ENCODE assay signal across 22 cellular contexts in the genomic region with DNA sequence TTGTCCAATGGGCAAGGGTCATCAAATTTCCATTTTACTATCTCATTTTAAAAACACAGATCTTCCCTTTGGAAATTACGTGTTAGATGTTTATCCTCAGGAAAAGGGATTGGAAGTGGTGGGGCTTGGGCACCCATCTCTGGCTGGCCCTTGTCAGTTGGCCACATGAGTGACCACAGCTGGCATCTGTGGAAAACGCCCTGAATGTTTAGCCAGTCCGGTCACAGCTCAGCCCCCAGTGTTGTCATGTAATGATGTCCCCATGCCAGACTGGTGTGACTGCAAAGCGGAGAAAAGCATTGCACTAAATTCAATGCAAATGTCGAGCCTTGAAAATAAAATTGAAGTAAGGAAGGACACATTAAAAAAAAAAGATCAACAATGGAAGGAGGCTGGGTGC. TPM values are rescaled to one million over a fixed set of nuclear protein-coding genes. Genes with fewer than 3 reads are reported as not detected.
DNase-seq lines count a peak whose midpoint lies in the region; ATAC-seq and TF ChIP-seq lines count a peak whose summit lies in the region.
"Had no signal": no experiment of that assay in that cellular context is flagged by ENCODE, and none has a peak within 500 bp of the region (broad histone marks: within the 10 kb centered on the region; RNA-seq: fewer than 3 reads in every experiment).

No MANE protein-coding gene starts in this region.

- H3K9ac ChIP-seq in endodermal cell (ENCODE audit: extremely low read depth, low read length, poor library complexity, severe bottlenecking) = no peak overlapping the region
- H3K9ac ChIP-seq: GM23248, KMS-11 had no signal

- H3K36me3 ChIP-seq in endodermal cell (ENCODE audit: control insufficient read depth, insufficient read depth, low read length) = peaks cover 85% of the 10 kb centered on the region

- no peaks in the 10 kb centered on the region for H3K27me3 Mint-ChIP-seq in endodermal cell (ENCODE audit: insufficient read depth)
- H3K27me3 Mint-ChIP-seq: CD4-positive, CD25-positive, alpha-beta regulatory T cell had no signal

- H3K4me1 Mint-ChIP-seq in endodermal cell = no peaks in the 10 kb centered on the region
- H3K4me1 Mint-ChIP-seq in stimulated activated effector memory CD8-positive, alpha-beta T cell treated with anti-CD3 and anti-CD28 coated beads, Interleukin-12 subunit alpha, Interleukin-12 subunit beta, amount 100 ng/mL, for 72 hours = no peaks in the 10 kb centered on the region
- H3K4me1 Mint-ChIP-seq: CD4-positive, CD25-positive, alpha-beta regulatory T cell had no signal

- no peak overlapping the region for H3K4me3 ChIP-seq in endodermal cell (ENCODE audit: low read length)
- H3K4me3 ChIP-seq: GM23248, HAP-1 had no signal

- H3K36me3 Mint-ChIP-seq in endodermal cell (ENCODE audit: low read depth) = peaks cover 76% of the 10 kb centered on the region
- peaks cover 100% of the 10 kb centered on the region for H3K36me3 Mint-ChIP-seq in stimulated activated effector memory CD8-positive, alpha-beta T cell treated with anti-CD3 and anti-CD28 coated beads, Interleukin-12 subunit alpha, Interleukin-12 subunit beta, amount 100 ng/mL, for 72 hours

- TF ChIP-seq CTCF in endodermal cell (conservative IDR thresholded peaks at IDR 0.05) = no peak

- H3K27ac Mint-ChIP-seq in endodermal cell = peak overlapping the region; percentile 53
- H3K27ac Mint-ChIP-seq in stimulated activated effector memory CD8-positive, alpha-beta T cell treated with anti-CD3 and anti-CD28 coated beads, Interleukin-12 subunit alpha, Interleukin-12 subunit beta, amount 100 ng/mL, for 72 hours = peak overlapping the region; percentile 55

- peaks cover 9% of the 10 kb centered on the region for H3K9me3 ChIP-seq in endodermal cell (ENCODE audit: control insufficient read depth, low read length)
- H3K9me3 ChIP-seq: BE2C, HAP-1 had no signal

- no peak overlapping the region for H3K4me3 Mint-ChIP-seq in endodermal cell
- H3K4me3 Mint-ChIP-seq in stimulated activated effector memory CD8-positive, alpha-beta T cell treated with anti-CD3 and anti-CD28 coated beads, Interleukin-12 subunit alpha, Interleukin-12 subunit beta, amount 100 ng/mL, for 72 hours = no peak overlapping the region
- H3K4me3 Mint-ChIP-seq: CD4-positive, CD25-positive, alpha-beta regulatory T cell had no signal

- peak; percentile 36 for DNase-seq in activated effector memory CD4-positive, alpha-beta T cell treated with anti-CD3 and anti-CD28 coated beads, Interleukin-2, amount 50 U/mL, for 16 hours
- DNase-seq in activated effector memory CD4-positive, alpha-beta T cell treated with Interleukin-2 at 50 U/mL for 16 hours = no peak
- DNase-seq in endodermal cell (no peak), myocyte (ENCODE audit: low read depth) (peak; percentile 41), T-helper 9 cell (no peak), 8988T (no peak)
- DNase-seq in stimulated activated effector memory CD8-positive, alpha-beta T cell treated with anti-CD3 and anti-CD28 coated beads, Interleukin-12 subunit alpha, Interleukin-12 subunit beta, amount 100 ng/mL, for 72 hours (ENCODE audit: low spot score in 2 of 2) = no peak
- DNase-seq: BE2C; CD4-positive, CD25-positive, alpha-beta regulatory T cell; COR-L47; DMS 273 treated with DMSO at 0.1 percent for 48 hours; GM23248; MV-4-11; NCI-H1694 treated with DMSO at 0.1 percent for 48 hours; NCI-H2107; NCI-H226; NCI-H524; NCI-H82; OCI-M1 had no signal

- H3K9me3 Mint-ChIP-seq in endodermal cell = no peaks in the 10 kb centered on the region
- no peaks in the 10 kb centered on the region for H3K9me3 Mint-ChIP-seq in stimulated activated effector memory CD8-positive, alpha-beta T cell treated with anti-CD3 and anti-CD28 coated beads, Interleukin-12 subunit alpha, Interleukin-12 subunit beta, amount 100 ng/mL, for 72 hours
- H3K9me3 Mint-ChIP-seq: CD4-positive, CD25-positive, alpha-beta regulatory T cell had no signal

- no peak for ATAC-seq in stimulated activated effector memory CD8-positive, alpha-beta T cell treated with anti-CD3 and anti-CD28 coated beads, Interleukin-12 subunit alpha, Interleukin-12 subunit beta, amount 100 ng/mL, for 72 hours
- ATAC-seq in GM21786 (IDR thresholded peaks at IDR 0.05; ENCODE audit: unreplicated experiment) = no peak

- no peaks in the 10 kb centered on the region for H3K4me1 ChIP-seq in endodermal cell (ENCODE audit: control insufficient read depth, insufficient read depth, low read length)
- H3K4me1 ChIP-seq: BE2C, HAP-1 had no signal

- 88 to 95% methylated on average over 4 to 5 of the region's 5 CpGs for WGBS in endodermal cell (ENCODE audit: insufficient coverage in 1 of 2, insufficient read length in 1 of 2), 2 experiments

- no peaks in the 10 kb centered on the region for H3K27me3 ChIP-seq in endodermal cell (ENCODE audit: control insufficient read depth, insufficient read depth, low read length, poor library complexity, severe bottlenecking)
- H3K27me3 ChIP-seq: BE2C had no signal

- no peak overlapping the region for H3K27ac ChIP-seq in endodermal cell (ENCODE audit: low read depth, low read length)
- H3K27ac ChIP-seq: GM23248, KMS-11 had no signal

RNA-seq across cellular contexts. Expression of a gene that starts 53.0 kb away (rescaled TPM):
- total RNA-seq in endodermal cell (100 to 1,000 TPM; 143 to 149 TPM), myocyte (2.9 and 3.1 TPM in 2 replicates)
- 30.0 TPM for polyA plus RNA-seq in endodermal cell (2013, experiment 1 of 2)
- 29.6 TPM for polyA plus RNA-seq in endodermal cell (2013, experiment 2 of 2)
- polyA plus RNA-seq in myocyte (2012) = 2.9 TPM
- total RNA-seq: GM23248 had no signal
- polyA plus RNA-seq: GM23248 had no signal

RNA-seq across cellular contexts. Expression of a gene that starts 55.0 kb away (rescaled TPM):
- total RNA-seq in endodermal cell = 1 to 10 TPM in 1 of 2 donors, under 1 TPM in 1; 0.90 to 3.0 TPM
- polyA plus RNA-seq in endodermal cell (2013, experiment 1 of 2) = 0.07 TPM
- 0.12 TPM for polyA plus RNA-seq in endodermal cell (2013, experiment 2 of 2)
- total RNA-seq in myocyte = not detected in 2 replicates
- not detected for polyA plus RNA-seq in myocyte (2012)
- total RNA-seq: GM23248 had no signal
- polyA plus RNA-seq: GM23248 had no signal

Comparison
In these comparisons a context has a peak if more than half of its experiments do, and no peak if none do; other contexts are left out.
1. DNase-seq: peak in activated effector memory CD4-positive, alpha-beta T cell treated with anti-CD3 and anti-CD28 coated beads, Interleukin-2, amount 50 U/mL, for 16 hours (single experiment) and myocyte (single experiment); none in activated effector memory CD4-positive, alpha-beta T cell treated with Interleukin-2 at 50 U/mL for 16 hours (single experiment), endodermal cell (single experiment), stimulated activated effector memory CD8-positive, alpha-beta T cell treated with anti-CD3 and anti-CD28 coated beads, Interleukin-12 subunit alpha, Interleukin-12 subunit beta, amount 100 ng/mL, for 72 hours (0 of 2), T-helper 9 cell (single experiment) and 8988T (single experiment).
2. RNA of a gene that starts 53.0 kb away (total RNA-seq): 143 to 149 TPM in endodermal cell; 2.9 to 3.1 TPM in myocyte; every median in the first group is over 10 times any median in the second.